Comparison of ENCODE assay signal across 8 cellular contexts in the genomic region with DNA sequence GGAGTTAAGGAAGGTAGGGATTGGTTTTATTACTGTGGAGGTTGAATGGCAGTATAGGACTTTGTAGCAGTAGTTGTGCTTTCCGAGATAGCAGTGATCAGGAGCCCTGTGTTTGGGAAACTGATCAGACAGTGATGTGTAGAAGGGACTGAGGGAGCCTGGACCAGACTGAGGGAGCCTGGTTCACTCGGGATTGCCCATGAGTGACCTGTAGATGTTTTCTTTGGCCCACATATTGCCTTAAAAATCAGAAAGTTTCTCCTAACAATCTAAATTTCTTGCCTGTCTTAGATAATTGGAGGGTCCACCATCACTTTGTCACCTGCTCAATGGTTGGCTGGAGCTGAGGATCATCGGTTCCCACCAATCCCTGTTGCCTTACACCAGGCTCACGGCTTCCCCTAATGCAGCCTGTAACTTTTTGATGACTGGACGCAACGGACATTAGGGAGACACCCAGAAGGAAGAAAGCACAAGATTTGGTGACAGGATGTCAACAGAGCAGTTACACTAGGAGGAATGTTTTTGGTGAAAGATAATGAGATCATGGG. TPM values are rescaled to one million over a fixed set of nuclear protein-coding genes. Genes with fewer than 3 reads are reported as not detected.
DNase-seq lines count a peak whose midpoint lies in the region; ATAC-seq and TF ChIP-seq lines count a peak whose summit lies in the region.

No MANE protein-coding gene starts in this region.

- peaks cover 13% of the 10 kb centered on the region for H4K20me1 ChIP-seq in hepatocyte (ENCODE audit: insufficient read depth, poor library complexity, severe bottlenecking)

- H3K9me3 ChIP-seq in hepatocyte (ENCODE audit: low read depth) = no peaks in the 10 kb centered on the region

- H3K36me3 Mint-ChIP-seq in stimulated activated naive B cell treated with anti-CD40 and anti-IgM and Interleukin-4, amounts not matched to agents 10 μg/mL and 1 μg/mL and 100 μg/mL, for 72 hours = peaks cover 5 to 13% of the 10 kb centered on the region in 2 donors

- H3K27me3 Mint-ChIP-seq in stimulated activated naive B cell treated with anti-CD40 and anti-IgM and Interleukin-4, amounts not matched to agents 10 μg/mL and 1 μg/mL and 100 μg/mL, for 72 hours = no peaks in the 10 kb centered on the region

- peaks cover 22 to 35% of the 10 kb centered on the region in 2 donors for H3K4me1 Mint-ChIP-seq in stimulated activated naive B cell treated with anti-CD40 and anti-IgM and Interleukin-4, amounts not matched to agents 10 μg/mL and 1 μg/mL and 100 μg/mL, for 72 hours

- peak overlapping the region; percentile 81 for H3K27ac ChIP-seq in hepatocyte

- H3K9me3 Mint-ChIP-seq in stimulated activated naive B cell treated with anti-CD40 and anti-IgM and Interleukin-4, amounts not matched to agents 10 μg/mL and 1 μg/mL and 100 μg/mL, for 72 hours = no peaks in the 10 kb centered on the region

- H3K27ac Mint-ChIP-seq in stimulated activated naive B cell treated with anti-CD40 and anti-IgM and Interleukin-4, amounts not matched to agents 10 μg/mL and 1 μg/mL and 100 μg/mL, for 72 hours = peak overlapping the region; percentile 90

- TF ChIP-seq CTCF in WI38 (IDR thresholded peaks at IDR 0.05; ENCODE audit: low read depth, low read length) (no peak), hepatocyte (IDR thresholded peaks at IDR 0.05; ENCODE audit: poor library complexity) (no peak)

- no peak for ATAC-seq in stimulated activated naive B cell treated with anti-CD40 and anti-IgM and Interleukin-4, amounts not matched to agents 10 μg/mL and 1 μg/mL and 100 μg/mL, for 72 hours (replicated peaks)
- no peak for ATAC-seq in HG02642 (IDR thresholded peaks at IDR 0.05; ENCODE audit: poor library complexity, unreplicated experiment)

- no peaks in the 10 kb centered on the region for H3K36me3 ChIP-seq in hepatocyte (replicated peaks; ENCODE audit: insufficient read depth, low read depth)

- peak overlapping the region; percentile 86 for H3K4me2 ChIP-seq in hepatocyte

- H3K27me3 ChIP-seq in hepatocyte = no peaks in the 10 kb centered on the region

- peak; percentile 3 for DNase-seq in NCI-H1105 treated with DMSO at 0.1 percent for 48 hours (lab: John Stamatoyannopoulos, UW)
- no peak for DNase-seq in NCI-H1105 (lab: John Stamatoyannopoulos, UW)
- no peak for DNase-seq in hepatocyte (ENCODE audit: low spot score)
- DNase-seq in stimulated activated naive B cell treated with anti-CD40 and anti-IgM and Interleukin-4, amounts not matched to agents 10 μg/mL and 1 μg/mL and 100 μg/mL, for 72 hours = no peak
- no peak for DNase-seq in amniotic stem cell (lab: John Stamatoyannopoulos, UW)
- DNase-seq in NCI-H2196 treated with DMSO at 0.1 percent for 48 hours (lab: John Stamatoyannopoulos, UW; ENCODE audit: unreplicated experiment) = no peak

- peak overlapping the region; percentile 92 for H3K4me3 ChIP-seq in WI38 (ENCODE audit: low read depth, low read length)
- peak overlapping the region; percentile 47 for H3K4me3 ChIP-seq in hepatocyte

- H3K4me1 ChIP-seq in hepatocyte (ENCODE audit: insufficient read depth) = no peaks in the 10 kb centered on the region

- H2AFZ ChIP-seq in hepatocyte = peak overlapping the region; percentile 91

- H3K9me2 ChIP-seq in hepatocyte (replicated peaks; ENCODE audit: insufficient read depth) = no peaks in the 10 kb centered on the region

- WGBS in hepatocyte (ENCODE audit: low lambda C conversion rate, missing lambda C conversion rate) = 50% methylated on average over 6 of the region's 6 CpGs

- peaks cover 58% of the 10 kb centered on the region for H3K79me2 ChIP-seq in hepatocyte

- peak overlapping the region; percentile 91 to 99 for H3K4me3 Mint-ChIP-seq in stimulated activated naive B cell treated with anti-CD40 and anti-IgM and Interleukin-4, amounts not matched to agents 10 μg/mL and 1 μg/mL and 100 μg/mL, for 72 hours

RNA-seq across cellular contexts. Expression of gene CDS2, which starts 1.1 kb away (rescaled TPM):
- 27.0 and 32.3 TPM in 2 replicates for total RNA-seq in hepatocyte
- 36.6 and 48.9 TPM in 2 replicates for polyA plus RNA-seq in hepatocyte

RNA-seq across cellular contexts. Expression of gene PCNA, which starts 8.2 kb away (rescaled TPM):
- total RNA-seq in hepatocyte = 83.3 and 85.6 TPM in 2 replicates
- polyA plus RNA-seq in hepatocyte = 38.0 and 47.2 TPM in 2 replicates

RNA-seq across cellular contexts. Expression of gene TMEM230, which starts 15.1 kb away (rescaled TPM):
- 116 and 117 TPM in 2 replicates for total RNA-seq in hepatocyte
- 130 and 136 TPM in 2 replicates for polyA plus RNA-seq in hepatocyte
